ENCODE assay signal across 1 cellular context in the genomic region with DNA sequence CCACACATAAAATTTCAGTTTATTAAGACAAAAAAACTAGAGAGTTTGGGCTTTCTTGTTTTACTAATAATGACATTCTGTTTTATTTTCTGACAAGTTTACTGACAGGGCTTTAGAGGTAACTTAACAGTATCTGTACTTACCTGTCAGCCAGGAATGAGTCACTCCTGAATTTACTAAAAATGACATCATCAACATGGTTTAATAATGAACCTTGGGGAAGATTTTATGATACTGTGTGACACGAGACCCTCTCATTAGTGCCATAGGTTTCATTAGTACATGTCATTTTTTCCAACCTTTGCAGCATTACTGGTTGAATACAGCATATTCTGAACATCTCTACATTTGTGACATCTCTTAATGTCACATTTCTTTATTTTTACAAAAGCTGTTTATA.
TF ChIP-seq lines count a peak whose summit lies in the region.

No MANE protein-coding gene starts in this region.

TF ChIP-seq in GM12878, 131 proteins besides CTCF, POLR2A, EP300 and RAD21 (continued from another document):
- TF ChIP-seq SKIL (IDR thresholded peaks at IDR 0.05; ENCODE audit: low read depth, poor library complexity, severe bottlenecking), result no peak
- peak; percentile 82; the same call in 1 of the 2 replicates for TF ChIP-seq IRF4 (IDR thresholded peaks at IDR 0.05; ENCODE audit: low read depth, low read length)
- TF ChIP-seq POLR2AphosphoS2 (IDR thresholded peaks at IDR 0.05; ENCODE audit: low read depth, low read length), result no peak
- peak in 1 of 2 experiments; percentile 36; a peak in 1 of 4 replicates for TF ChIP-seq ETV6 (conservative IDR thresholded peaks at IDR 0.05 in 1 of 2, IDR thresholded peaks at IDR 0.05 in 1 of 2; ENCODE audit: borderline replicate concordance in 1 of 2, low read depth in 1 of 2)
- TF ChIP-seq, protein P1, sequence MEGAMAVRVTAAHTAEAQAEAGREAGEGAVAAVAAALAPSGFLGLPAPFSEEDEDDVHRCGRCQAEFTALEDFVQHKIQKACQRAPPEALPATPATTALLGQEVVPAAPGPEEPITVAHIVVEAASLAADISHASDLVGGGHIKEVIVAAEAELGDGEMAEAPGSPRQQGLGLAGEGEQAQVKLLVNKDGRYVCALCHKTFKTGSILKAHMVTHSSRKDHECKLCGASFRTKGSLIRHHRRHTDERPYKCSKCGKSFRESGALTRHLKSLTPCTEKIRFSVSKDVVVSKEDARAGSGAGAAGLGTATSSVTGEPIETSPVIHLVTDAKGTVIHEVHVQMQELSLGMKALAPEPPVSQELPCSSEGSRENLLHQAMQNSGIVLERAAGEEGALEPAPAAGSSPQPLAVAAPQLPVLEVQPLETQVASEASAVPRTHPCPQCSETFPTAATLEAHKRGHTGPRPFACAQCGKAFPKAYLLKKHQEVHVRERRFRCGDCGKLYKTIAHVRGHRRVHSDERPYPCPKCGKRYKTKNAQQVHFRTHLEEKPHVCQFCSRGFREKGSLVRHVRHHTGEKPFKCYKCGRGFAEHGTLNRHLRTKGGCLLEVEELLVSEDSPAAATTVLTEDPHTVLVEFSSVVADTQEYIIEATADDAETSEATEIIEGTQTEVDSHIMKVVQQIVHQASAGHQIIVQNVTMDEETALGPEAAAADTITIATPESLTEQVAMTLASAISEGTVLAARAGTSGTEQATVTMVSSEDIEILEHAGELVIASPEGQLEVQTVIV (IDR thresholded peaks at IDR 0.05; ENCODE audit: borderline replicate concordance, partially characterized antibody), result no peak
- TF ChIP-seq EED (IDR thresholded peaks at IDR 0.05; ENCODE audit: low read depth), result 0 out of 2 replicates have a peak, but pooled peaks have one; percentile 14
- peak; percentile 32; the same call in 1 of the 2 replicates for TF ChIP-seq BACH1 (IDR thresholded peaks at IDR 0.05; ENCODE audit: borderline replicate concordance)
- TF ChIP-seq WRNIP1 (IDR thresholded peaks at IDR 0.05; ENCODE audit: borderline replicate concordance, low read depth, low read length), result no peak
- no peak for TF ChIP-seq SUZ12 (IDR thresholded peaks at IDR 0.05; ENCODE audit: unreplicated experiment)
TF ChIP-seq in GM12878: peak in this region for 44.
